Comparison of ENCODE assay signal across 7 cellular contexts in the genomic region with DNA sequence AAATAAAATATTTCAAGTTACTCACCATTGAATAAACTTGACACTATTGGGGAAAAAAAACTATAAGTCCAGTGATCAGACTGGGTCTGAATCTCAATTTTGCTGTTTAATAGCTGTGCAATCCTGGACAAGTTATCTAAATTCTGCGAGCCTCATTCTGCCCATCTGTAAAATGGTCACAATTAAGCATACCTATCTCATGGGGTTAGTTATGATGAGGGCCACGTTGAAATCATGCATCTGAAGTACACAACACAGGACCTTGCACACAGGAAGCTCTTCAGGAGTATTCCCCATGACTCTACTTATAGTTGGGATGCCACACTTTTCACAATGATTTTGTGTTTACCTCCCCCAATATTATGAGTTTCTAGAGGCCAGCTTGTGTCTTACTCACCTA. TPM values are rescaled to one million over a fixed set of nuclear protein-coding genes. Genes with fewer than 3 reads are reported as not detected.
"Had no signal": no experiment of that assay in that cellular context is flagged by ENCODE, and none has a peak within 500 bp of the region (broad histone marks: within the 10 kb centered on the region; RNA-seq: fewer than 3 reads in every experiment).

No MANE protein-coding gene starts in this region.

- ATAC-seq: GM12878 had no signal

- H3K4me3 ChIP-seq: GM12878 had no signal

- DNase-seq: GDM1, GF-D8 had no signal

- FAIRE-seq: GM12878, GM12891, GM12892, GM18507, GM19239 had no signal

RNA-seq across cellular contexts. Expression of a gene that starts 3.8 kb away (rescaled TPM):
- total RNA-seq: GM12878 had no signal
